In genomic region chr9:123637596-123637939, GRCh38 we compare ENCODE assay signal across 11 cellular contexts.
A peak's percentile ranks its signal among the peaks of the same experiment; 100 is the strongest.
DNase-seq lines count a peak whose midpoint lies in the region; ATAC-seq and TF ChIP-seq lines count a peak whose summit lies in the region.
"Had no signal": no experiment of that assay in that cellular context is flagged by ENCODE, and none has a peak within 500 bp of the region (broad histone marks: within the 10 kb centered on the region; RNA-seq: fewer than 3 reads in every experiment).

No MANE protein-coding gene starts in this region.

- no peak for TF ChIP-seq EP300 in transverse colon (IDR thresholded peaks at IDR 0.05; ENCODE audit: low read depth)

- CTCF ChIA-PET in activated CD8-positive, alpha-beta T cell treated with anti-CD3 and anti-CD28 coated beads, Interleukin-2, amount 10 ng/mL, durations not matched to agents 7 days and 5 days (lab: Charles Lee): interaction anchor here (0.7 to 1.6 kb wide), 5 partner anchors 10 to 404 kb away, joined by 3 to 8 read pairs (median 3); no protein-coding TSS in a partner anchor

- peak overlapping the region; percentile 74 for H3K4me3 Mint-ChIP-seq in activated CD8-positive, alpha-beta T cell treated with anti-CD3 and anti-CD28 coated beads, Interleukin-2, amount 10 ng/mL, durations not matched to agents 7 days and 5 days
- H3K4me3 Mint-ChIP-seq in immature natural killer cell: peak overlapping the region; percentile 79 to 86 (median 82)

- no peaks in the 10 kb centered on the region for H3K9me3 ChIP-seq in heart left ventricle
- no peaks in the 10 kb centered on the region for H3K9me3 ChIP-seq in transverse colon

- H3K4me3 ChIP-seq in heart left ventricle (peak overlapping the region in 4 of 12 donors; percentile 8 to 38 (median 18)), transverse colon (peak overlapping the region in 2 of 4 donors; percentile 13 to 19)

- intact Hi-C loops in Right ventricle myocardium inferior (cut with DNase I): no loop called here
- intact Hi-C loops in heart left ventricle (cut with DNase I): no loop called here
- intact Hi-C loops in transverse colon (cut with DNase I; ENCODE audit: low total_unique reads): no loop called here
- intact Hi-C loops in posterior vena cava (cut with DNase I): no loop called here

- TF ChIP-seq CTCF in heart left ventricle (IDR thresholded peaks at IDR 0.05) (no peak), transverse colon (IDR thresholded peaks at IDR 0.05) (no peak), GM10266 (IDR thresholded peaks at IDR 0.05; ENCODE audit: control insufficient read depth, insufficient read depth, low read depth, missing control alignments) (no peak)

- peak overlapping the region in 1 of 12 donors; percentile 55 for H3K27ac ChIP-seq in heart left ventricle
- H3K27ac ChIP-seq in transverse colon: peak overlapping the region; percentile 31 to 69 (median 40)

- no peaks in the 10 kb centered on the region for H3K9me3 Mint-ChIP-seq in activated CD8-positive, alpha-beta T cell treated with anti-CD3 and anti-CD28 coated beads, Interleukin-2, amount 10 ng/mL, durations not matched to agents 7 days and 5 days (ENCODE audit: insufficient read depth)
- H3K9me3 Mint-ChIP-seq in immature natural killer cell: no peaks in the 10 kb centered on the region

- DNase-seq in Right ventricle myocardium inferior (ENCODE audit: missing footprints) (no peak), heart left ventricle (no peak), immature natural killer cell (peak in 1 of 3 donors; percentile 10), transverse colon (no peak), GM10266 (ENCODE audit: extremely low spot score) (no peak), medulla oblongata (ENCODE audit: extremely low spot score) (no peak), posterior vena cava (ENCODE audit: low spot score) (no peak)
- DNase-seq in activated CD8-positive, alpha-beta T cell treated with anti-CD3 and anti-CD28 coated beads, Interleukin-2, amount 10 ng/mL, durations not matched to agents 7 days and 5 days: no peak
- DNase-seq: NK-92 treated with Interleukin-12 subunit alpha and Interleukin-12 subunit beta, amount 100 ng/mL, for 24 hours; occipital lobe had no signal

- H3K27me3 Mint-ChIP-seq in activated CD8-positive, alpha-beta T cell treated with anti-CD3 and anti-CD28 coated beads, Interleukin-2, amount 10 ng/mL, durations not matched to agents 7 days and 5 days (ENCODE audit: low read depth): peaks cover 25% of the 10 kb centered on the region
- H3K27me3 Mint-ChIP-seq in immature natural killer cell (ENCODE audit: low read depth in 3 of 3): peaks cover 2 to 24% (median 17%) of the 10 kb centered on the region in 3 donors

- peaks cover 53% of the 10 kb centered on the region for H3K4me1 Mint-ChIP-seq in activated CD8-positive, alpha-beta T cell treated with anti-CD3 and anti-CD28 coated beads, Interleukin-2, amount 10 ng/mL, durations not matched to agents 7 days and 5 days (ENCODE audit: low read depth)
- peaks cover 45 to 54% of the 10 kb centered on the region in 2 donors for H3K4me1 Mint-ChIP-seq in immature natural killer cell

- H3K27ac Mint-ChIP-seq in activated CD8-positive, alpha-beta T cell treated with anti-CD3 and anti-CD28 coated beads, Interleukin-2, amount 10 ng/mL, durations not matched to agents 7 days and 5 days: peak overlapping the region; percentile 77
- H3K27ac Mint-ChIP-seq in immature natural killer cell: peak overlapping the region; percentile 17 to 83 (median 66)

- POLR2A ChIA-PET in activated CD8-positive, alpha-beta T cell treated with anti-CD3 and anti-CD28 coated beads, Interleukin-2, amount 10 ng/mL, durations not matched to agents 7 days and 5 days (lab: Charles Lee): interaction anchor here (0.9 kb wide), 1 partner anchor 21 kb away, joined by 4 read pairs; no protein-coding TSS in a partner anchor

- TF ChIP-seq POLR2A in heart left ventricle (IDR thresholded peaks at IDR 0.05) (no peak), transverse colon (IDR thresholded peaks at IDR 0.05) (no peak)

- H3K36me3 ChIP-seq in heart left ventricle (no peaks in the 10 kb centered on the region), transverse colon (no peaks in the 10 kb centered on the region)

- H3K4me1 ChIP-seq in heart left ventricle (peaks cover 0 to 16% (median 5%) of the 10 kb centered on the region in 12 donors), transverse colon (peaks cover 6 to 28% (median 13%) of the 10 kb centered on the region in 4 donors)

- peaks cover 1% of the 10 kb centered on the region for H3K36me3 Mint-ChIP-seq in activated CD8-positive, alpha-beta T cell treated with anti-CD3 and anti-CD28 coated beads, Interleukin-2, amount 10 ng/mL, durations not matched to agents 7 days and 5 days (ENCODE audit: low read depth)
- no peaks in the 10 kb centered on the region for H3K36me3 Mint-ChIP-seq in immature natural killer cell

- 27 to 52% (median 38%) methylated on average over 3 of the region's 3 CpGs for WGBS in heart left ventricle, 4 donors
- WGBS in transverse colon (ENCODE audit: low coverage in 1 of 2), 2 donors: 0 to 7% methylated on average over 2 to 3 of the region's 3 CpGs

- H3K27me3 ChIP-seq in heart left ventricle: no peaks in the 10 kb centered on the region
- H3K27me3 ChIP-seq in transverse colon: no peaks in the 10 kb centered on the region

- in situ Hi-C loops in transverse colon (cut with MboI; ENCODE audit: low pct_ligation_motif_present in 1 of 4, low pct_unique_long_range_greater_than_20kb in 1 of 4, low sequenced_read_pairs in 3 of 4): no loop called here

- ATAC-seq in Right ventricle myocardium inferior (peak; percentile 50), heart left ventricle (no peak)
- peak; percentile 33 for ATAC-seq in activated CD8-positive, alpha-beta T cell treated with anti-CD3 and anti-CD28 coated beads, Interleukin-2, amount 10 ng/mL, durations not matched to agents 7 days and 5 days
- ATAC-seq: esophagus mucosa had no signal

Comparison
In these comparisons a context has a peak if more than half of its experiments do, and no peak if none do; other contexts are left out.
1. ATAC-seq: peak in Right ventricle myocardium inferior (single experiment) and activated CD8-positive, alpha-beta T cell treated with anti-CD3 and anti-CD28 coated beads, Interleukin-2, amount 10 ng/mL, durations not matched to agents 7 days and 5 days (single experiment); none in heart left ventricle (0 of 4).